In the genomic region with DNA sequence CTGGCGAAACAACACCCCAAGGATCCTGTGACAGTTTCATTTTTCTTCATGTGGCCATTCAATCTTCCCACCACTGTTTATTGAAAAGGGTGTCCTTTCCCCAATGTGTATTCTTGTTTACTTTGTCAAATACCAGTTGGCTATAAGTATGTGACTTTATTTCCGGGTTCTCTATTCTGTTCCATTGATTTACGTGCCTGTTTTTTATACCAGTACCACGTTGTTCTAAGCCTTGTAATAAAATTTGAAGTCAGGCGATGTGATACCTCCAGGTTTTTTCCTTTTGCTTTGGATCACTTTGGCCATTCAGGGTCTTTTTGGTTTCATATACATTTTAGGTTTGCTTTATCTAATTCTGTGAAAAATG, we compare ENCODE assay signal across 17 cellular contexts. TPM values are rescaled to one million over a fixed set of nuclear protein-coding genes. Genes with fewer than 3 reads are reported as not detected.
DNase-seq lines count a peak whose midpoint lies in the region; ATAC-seq, FAIRE-seq and TF ChIP-seq lines count a peak whose summit lies in the region.
"Had no signal": no experiment of that assay in that cellular context is flagged by ENCODE, and none has a peak within 500 bp of the region (broad histone marks: within the 10 kb centered on the region; RNA-seq: fewer than 3 reads in every experiment).

No MANE protein-coding gene starts in this region.

- H3K4me2 ChIP-seq in keratinocyte (ENCODE audit: control insufficient read depth, extremely low read depth, insufficient read depth, low read depth, low read length) = peak overlapping the region; percentile 79
- peak overlapping the region; percentile 59 for H3K4me2 ChIP-seq in smooth muscle cell
- H3K4me2 ChIP-seq: BLaER1 had no signal

- peak overlapping the region; percentile 98 for H2AFZ ChIP-seq in keratinocyte (ENCODE audit: control insufficient read depth, low read length)
- H2AFZ ChIP-seq in smooth muscle cell (ENCODE audit: low read depth) = no peak overlapping the region

- in situ Hi-C loops in KBM-7 (cut with MboI; ENCODE audit: low pct_unique_long_range_greater_than_20kb, low sequenced_read_pairs) = no loop called here

- 85% methylated on average over 5 of the region's 5 CpGs for WGBS in smooth muscle cell (ENCODE audit: low lambda C conversion rate)

- no peak for DNase-seq in bronchial epithelial cell (ENCODE audit: low read depth)
- no peak for DNase-seq in keratinocyte (ENCODE audit: low read depth, low spot score)
- DNase-seq in smooth muscle cell (lab: John Stamatoyannopoulos, UW; ENCODE audit: unreplicated experiment) = no peak
- DNase-seq in GM20000 (ENCODE audit: low spot score) = no peak
- DNase-seq in hypothalamus (lab: John Stamatoyannopoulos, UW) = no peak
- DNase-seq in KBM-7 = no peak
- DNase-seq: activated CD8-positive, alpha-beta T cell treated with anti-CD3 and anti-CD28 coated beads, Interleukin-2, amount 10 ng/mL, durations not matched to agents 7 days and 5 days; NCI-H526 treated with DMSO at 0.1 percent for 48 hours; RPMI8226; SW 1271 had no signal

- H3K27me3 ChIP-seq in HUES6 (ENCODE audit: control insufficient read depth, insufficient read depth, low read length) (no peaks in the 10 kb centered on the region), bronchial epithelial cell (ENCODE audit: control insufficient read depth, insufficient read depth, low read length) (no peaks in the 10 kb centered on the region), keratinocyte (ENCODE audit: control insufficient read depth, extremely low read depth, insufficient read depth, low read length) (no peaks in the 10 kb centered on the region), smooth muscle cell (ENCODE audit: low read depth) (no peaks in the 10 kb centered on the region)
- H3K27me3 ChIP-seq: BLaER1, colonic mucosa had no signal

- H3K9me1 ChIP-seq in keratinocyte (ENCODE audit: control insufficient read depth, extremely low read depth, insufficient read depth, low read length) = no peaks in the 10 kb centered on the region

- H3F3A ChIP-seq in smooth muscle cell (ENCODE audit: low read depth) = no peaks in the 10 kb centered on the region

- H3K9ac ChIP-seq in HUES6 (ENCODE audit: low read length) (no peak overlapping the region), keratinocyte (ENCODE audit: control insufficient read depth, extremely low read depth, insufficient read depth, low read length) (peak overlapping the region; percentile 37), smooth muscle cell (ENCODE audit: low read depth) (no peak overlapping the region)
- H3K9ac ChIP-seq: BLaER1 had no signal

- no peak for ATAC-seq in GM18873 (IDR thresholded peaks at IDR 0.05; ENCODE audit: low FRiP score, unreplicated experiment)
- ATAC-seq: activated CD8-positive, alpha-beta T cell treated with anti-CD3 and anti-CD28 coated beads, Interleukin-2, amount 10 ng/mL, durations not matched to agents 7 days and 5 days; stimulated activated effector memory CD8-positive, alpha-beta T cell treated with anti-CD3 and anti-CD28 coated beads, Interleukin-12 subunit alpha, Interleukin-12 subunit beta, amount 100 ng/mL, for 72 hours had no signal

- dilution Hi-C loops in keratinocyte (cut with MboI; ENCODE audit: extremely low pct_ligation_motif_present, low sequenced_read_pairs) = no loop called here

- TF ChIP-seq CTCF in bronchial epithelial cell (IDR thresholded peaks at IDR 0.05; ENCODE audit: insufficient read depth, low read length, severe bottlenecking) (no peak), keratinocyte (optimal IDR thresholded peaks at IDR 0.05 in 1 of 3, IDR thresholded peaks at IDR 0.05 in 1 of 3, conservative IDR thresholded peaks at IDR 0.05 in 1 of 3; ENCODE audit: extremely low read depth in 1 of 3, insufficient read depth in 2 of 3, low read length in 3 of 3) (no peak), smooth muscle cell (IDR thresholded peaks at IDR 0.05; ENCODE audit: borderline replicate concordance, insufficient read depth, poor library complexity, severe bottlenecking) (no peak), GM20000 (IDR thresholded peaks at IDR 0.05; ENCODE audit: extremely low read depth, missing control alignments) (no peak)

- H3K79me2 ChIP-seq in keratinocyte (ENCODE audit: control insufficient read depth, insufficient read depth, low read length) = no peaks in the 10 kb centered on the region
- H3K79me2 ChIP-seq in smooth muscle cell (ENCODE audit: low read depth) = no peaks in the 10 kb centered on the region

- H3K27ac ChIP-seq in HUES6 (ENCODE audit: low read depth, low read length) = no peak overlapping the region
- no peak overlapping the region for H3K27ac ChIP-seq in keratinocyte (ENCODE audit: control insufficient read depth, insufficient read depth, low read length)
- H3K27ac ChIP-seq in smooth muscle cell (ENCODE audit: low read depth) = no peak overlapping the region
- H3K27ac ChIP-seq: BLaER1, colonic mucosa, neutrophil had no signal

- FAIRE-seq in bronchial epithelial cell (lab: Jason Lieb, UNC) = peak; percentile 68
- peak; percentile 34 for FAIRE-seq in keratinocyte (lab: Jason Lieb, UNC)

- H3K4me1 ChIP-seq in HUES6 (ENCODE audit: control insufficient read depth, insufficient read depth, low read length) = peaks cover 10% of the 10 kb centered on the region; the same call in 1 of the 2 replicates
- no peaks in the 10 kb centered on the region for H3K4me1 ChIP-seq in keratinocyte (ENCODE audit: control insufficient read depth, extremely low read depth, insufficient read depth, low read length)
- H3K4me1 ChIP-seq in smooth muscle cell (ENCODE audit: low read depth) = no peaks in the 10 kb centered on the region
- H3K4me1 ChIP-seq: BLaER1, colonic mucosa had no signal

- no peaks in the 10 kb centered on the region for H4K20me1 ChIP-seq in keratinocyte (ENCODE audit: control insufficient read depth, extremely low read depth, insufficient read depth, low read length)
- no peaks in the 10 kb centered on the region for H4K20me1 ChIP-seq in smooth muscle cell (ENCODE audit: low read depth)
- H4K20me1 ChIP-seq: BLaER1 had no signal

- no peaks in the 10 kb centered on the region for H3K9me3 ChIP-seq in HUES6 (ENCODE audit: control insufficient read depth, insufficient read depth, low read depth, low read length)
- H3K9me3 ChIP-seq in keratinocyte (ENCODE audit: control insufficient read depth, low read depth, low read length) = no peaks in the 10 kb centered on the region
- H3K9me3 ChIP-seq in smooth muscle cell (replicated peaks; ENCODE audit: low read depth) = no peaks in the 10 kb centered on the region
- H3K9me3 ChIP-seq: BLaER1, colonic mucosa, neutrophil had no signal

- peak overlapping the region; percentile 58 for H3K4me3 ChIP-seq in HUES6 (ENCODE audit: low read depth, low read length)
- H3K4me3 ChIP-seq in bronchial epithelial cell (ENCODE audit: low read depth, low read length) = peak overlapping the region; percentile 40
- H3K4me3 ChIP-seq in keratinocyte (ENCODE audit: control insufficient read depth in 2 of 3, extremely low read depth in 1 of 3, insufficient read depth in 2 of 3, low read depth in 1 of 3, low read length in 3 of 3) = peak overlapping the region in 2 of 3 experiments; percentile 38 to 61
- no peak overlapping the region for H3K4me3 ChIP-seq in smooth muscle cell
- H3K4me3 ChIP-seq: BLaER1, lung had no signal

- H3K36me3 ChIP-seq in HUES6 (ENCODE audit: control insufficient read depth, insufficient read depth, low read length) = no peaks in the 10 kb centered on the region
- no peaks in the 10 kb centered on the region for H3K36me3 ChIP-seq in bronchial epithelial cell (ENCODE audit: control insufficient read depth, insufficient read depth, low read length)
- no peaks in the 10 kb centered on the region for H3K36me3 ChIP-seq in keratinocyte (ENCODE audit: control insufficient read depth in 2 of 2, extremely low read depth in 1 of 2, insufficient read depth in 2 of 2, low read length in 2 of 2)
- no peaks in the 10 kb centered on the region for H3K36me3 ChIP-seq in smooth muscle cell (ENCODE audit: low read depth)
- H3K36me3 ChIP-seq: BLaER1, colonic mucosa, neutrophil had no signal

RNA-seq across cellular contexts. Expression of gene MGAT4C, which starts 9.1 kb away (rescaled TPM):
- total RNA-seq in bronchial epithelial cell (under 0.01 and 0.26 TPM in 2 replicates), smooth muscle cell (0.22 and 0.36 TPM in 2 replicates)
- polyA plus RNA-seq in keratinocyte (not detected in 3 replicates), smooth muscle cell (1.3 TPM in 1 of 2 replicates, not detected in the other)
- polyA plus RNA-seq in keratinocyte (2011; ENCODE audit: low read depth) = not detected
- polyA plus RNA-seq in keratinocyte (2011; cell fraction: cytosol; rRNA removed) = not detected in 2 replicates
- not detected in 2 replicates for polyA plus RNA-seq in keratinocyte (2011; cell fraction: nucleus; rRNA removed)
- not detected in 2 replicates for polyA plus RNA-seq in keratinocyte (2012; ENCODE audit: low replicate concordance)
- not detected in 3 replicates for polyA minus RNA-seq in keratinocyte
- not detected for polyA minus RNA-seq in keratinocyte (2011; cell fraction: cytosol; rRNA and poly(A)+ RNA removed)
- polyA minus RNA-seq in keratinocyte (2011; cell fraction: nucleus; rRNA and poly(A)+ RNA removed) = not detected in 2 replicates
- total RNA-seq: activated CD8-positive, alpha-beta T cell treated with anti-CD3 and anti-CD28 coated beads, Interleukin-2, amount 10 ng/mL, durations not matched to agents 7 days and 5 days had no signal
